Comparison of ENCODE assay signal across 13 cellular contexts in genomic region chr13:44309771-44310767, GRCh38.
DNase-seq lines count a peak whose midpoint lies in the region; ATAC-seq, FAIRE-seq and TF ChIP-seq lines count a peak whose summit lies in the region.
"Had no signal": no experiment of that assay in that cellular context is flagged by ENCODE, and none has a peak within 500 bp of the region (broad histone marks: within the 10 kb centered on the region; RNA-seq: fewer than 3 reads in every experiment).

No MANE protein-coding gene starts in this region.

- no peak for ATAC-seq in GM21737 (IDR thresholded peaks at IDR 0.05; ENCODE audit: unreplicated experiment)
- no peak for ATAC-seq in GM21529 (IDR thresholded peaks at IDR 0.05; ENCODE audit: unreplicated experiment)

- peak; percentile 60 for FAIRE-seq in keratinocyte (lab: Jason Lieb, UNC)
- FAIRE-seq: A204.1, GM18507 had no signal

- TF ChIP-seq CTCF in colonic mucosa (IDR thresholded peaks at IDR 0.05) (no peak), keratinocyte (optimal IDR thresholded peaks at IDR 0.05 in 1 of 3, IDR thresholded peaks at IDR 0.05 in 1 of 3, conservative IDR thresholded peaks at IDR 0.05 in 1 of 3; ENCODE audit: extremely low read depth in 1 of 3, insufficient read depth in 2 of 3, low read length in 3 of 3) (no peak), tibial artery (IDR thresholded peaks at IDR 0.05) (no peak), A673 (conservative IDR thresholded peaks at IDR 0.05; ENCODE audit: low read depth, low read length) (no peak)

- H3K4me2 ChIP-seq in keratinocyte (ENCODE audit: control insufficient read depth, extremely low read depth, insufficient read depth, low read depth, low read length): peak overlapping the region; percentile 43

- H3K79me2 ChIP-seq in keratinocyte (ENCODE audit: control insufficient read depth, insufficient read depth, low read length): no peaks in the 10 kb centered on the region

- POLR2A ChIA-PET in A673 (lab: Charles Lee; ENCODE audit: low non-redundant PET): no interaction called here

- H3K27ac ChIP-seq in colonic mucosa (peak overlapping the region; percentile 44), keratinocyte (ENCODE audit: control insufficient read depth, insufficient read depth, low read length) (peak overlapping the region; percentile 100), tibial artery (peak overlapping the region; percentile 39 to 61), A673 (ENCODE audit: low read depth, low read length, poor library complexity, severe bottlenecking) (no peak overlapping the region)

- peak overlapping the region; percentile 4 for H2AFZ ChIP-seq in keratinocyte (ENCODE audit: control insufficient read depth, low read length)

- H3K9ac ChIP-seq in colonic mucosa (ENCODE audit: low read depth in 2 of 2, low read length in 2 of 2) (peak overlapping the region in 1 of 2 donors; percentile 43), keratinocyte (ENCODE audit: control insufficient read depth, extremely low read depth, insufficient read depth, low read length) (peak overlapping the region; percentile 57)

- CTCF ChIA-PET in A673 (lab: Charles Lee): no interaction called here

- H3K36me3 ChIP-seq in colonic mucosa: no peaks in the 10 kb centered on the region
- H3K36me3 ChIP-seq in keratinocyte (ENCODE audit: control insufficient read depth in 2 of 2, extremely low read depth in 1 of 2, insufficient read depth in 2 of 2, low read length in 2 of 2): no peaks in the 10 kb centered on the region
- no peaks in the 10 kb centered on the region for H3K36me3 ChIP-seq in tibial artery
- H3K36me3 ChIP-seq in A673 (ENCODE audit: insufficient read depth, low read length, poor library complexity, severe bottlenecking): no peaks in the 10 kb centered on the region

- H3K9me1 ChIP-seq in keratinocyte (ENCODE audit: control insufficient read depth, extremely low read depth, insufficient read depth, low read length): no peaks in the 10 kb centered on the region

- no TSS peak for BruUV-seq in A673 (replicated peaks; lab: Mats Ljungman, UMichigan)

- H3K4me3 ChIP-seq in colonic mucosa (no peak overlapping the region), keratinocyte (ENCODE audit: control insufficient read depth in 2 of 3, extremely low read depth in 1 of 3, insufficient read depth in 2 of 3, low read depth in 1 of 3, low read length in 3 of 3) (no peak overlapping the region), tibial artery (no peak overlapping the region), A673 (ENCODE audit: low read depth, low read length, poor library complexity, severe bottlenecking) (no peak overlapping the region)

- no peaks in the 10 kb centered on the region for H3K9me3 ChIP-seq in colonic mucosa
- H3K9me3 ChIP-seq in keratinocyte (ENCODE audit: control insufficient read depth, low read depth, low read length): no peaks in the 10 kb centered on the region
- no peaks in the 10 kb centered on the region for H3K9me3 ChIP-seq in tibial artery
- H3K9me3 ChIP-seq in A673 (ENCODE audit: low read depth, low read length, poor library complexity, severe bottlenecking): no peaks in the 10 kb centered on the region

- H3K27me3 ChIP-seq in colonic mucosa: no peaks in the 10 kb centered on the region
- H3K27me3 ChIP-seq in keratinocyte (ENCODE audit: control insufficient read depth, extremely low read depth, insufficient read depth, low read length): no peaks in the 10 kb centered on the region
- H3K27me3 ChIP-seq in tibial artery: no peaks in the 10 kb centered on the region
- H3K27me3 ChIP-seq in A673 (replicated peaks; ENCODE audit: insufficient read depth, low read depth, low read length, poor library complexity): no peaks in the 10 kb centered on the region

- intact Hi-C loops in colonic mucosa (cut with DNase I) (no loop called here), tibial artery (cut with DNase I; ENCODE audit: low total_unique reads) (loop anchor here (10.0 kb wide), 1 partner anchor 75 kb away; no protein-coding TSS in a partner anchor), A673 (cut with micrococcal nuclease; ENCODE audit: unreplicated experiment) (no loop called here)

- no peaks in the 10 kb centered on the region for H4K20me1 ChIP-seq in keratinocyte (ENCODE audit: control insufficient read depth, extremely low read depth, insufficient read depth, low read length)

- dilution Hi-C loops in keratinocyte (cut with MboI; ENCODE audit: extremely low pct_ligation_motif_present, low sequenced_read_pairs): loop anchor here (10.0 kb wide), 1 partner anchor 135 kb away; no protein-coding TSS in a partner anchor

- peak; percentile 24 for DNase-seq in DMS53 (lab: John Stamatoyannopoulos, UW)
- no peak for DNase-seq in DMS53 treated with DMSO at 0.1 percent for 48 hours (lab: John Stamatoyannopoulos, UW; ENCODE audit: unreplicated experiment)
- DNase-seq in colonic mucosa: peak; percentile 89
- no peak for DNase-seq in keratinocyte (ENCODE audit: low read depth, low spot score)
- no peak for DNase-seq in tibial artery
- no peak for DNase-seq in A673 (ENCODE audit: low spot score)
- DNase-seq: EL, endodermal cell, NCI-H1417 had no signal

- peaks cover 15% of the 10 kb centered on the region for H3K4me1 ChIP-seq in colonic mucosa
- peaks cover 81% of the 10 kb centered on the region for H3K4me1 ChIP-seq in keratinocyte (ENCODE audit: control insufficient read depth, extremely low read depth, insufficient read depth, low read length)
- peaks cover 0 to 78% (median 50%) of the 10 kb centered on the region in 4 donors for H3K4me1 ChIP-seq in tibial artery
- peaks cover 14% of the 10 kb centered on the region for H3K4me1 ChIP-seq in A673 (ENCODE audit: insufficient read depth, low read length, poor library complexity, severe bottlenecking)

Comparison
In these comparisons a context has a peak if more than half of its experiments do, and no peak if none do; other contexts are left out.
1. DNase-seq: peak in DMS53 (single experiment) and colonic mucosa (single experiment); none in DMS53 treated with DMSO at 0.1 percent for 48 hours (single experiment), keratinocyte (single experiment), tibial artery (0 of 2) and A673 (single experiment).